24 cellular contexts compared by ENCODE assay signal in the genomic region with DNA sequence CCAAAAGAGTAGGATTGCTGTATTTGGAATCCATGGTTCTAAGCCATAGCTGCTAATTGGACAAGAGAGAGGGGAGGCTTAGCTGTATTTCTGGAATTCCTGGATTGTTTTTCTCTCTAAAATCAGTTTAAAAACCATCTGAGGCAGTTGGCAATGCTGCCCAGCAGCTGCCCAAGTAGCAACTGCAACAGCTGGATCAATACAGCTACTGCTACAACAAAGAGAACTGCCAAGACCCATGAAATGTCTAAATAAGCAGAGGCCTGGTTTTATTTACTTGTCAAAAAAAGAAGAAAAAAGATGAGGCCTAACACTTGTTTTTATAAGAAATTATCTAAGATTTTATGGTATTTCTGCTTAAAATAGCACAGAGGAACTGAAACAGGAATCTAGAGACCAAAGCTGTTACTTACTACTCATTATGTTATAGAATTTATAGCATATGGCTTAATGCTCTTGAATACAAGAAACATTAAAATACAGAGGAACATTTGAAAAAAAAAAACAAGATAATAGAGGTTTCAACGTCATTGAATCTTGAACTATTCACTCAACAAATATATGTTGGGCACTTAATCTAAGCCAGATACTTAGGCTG. TPM values are rescaled to one million over a fixed set of nuclear protein-coding genes. Genes with fewer than 3 reads are reported as not detected.
DNase-seq lines count a peak whose midpoint lies in the region; ATAC-seq and TF ChIP-seq lines count a peak whose summit lies in the region.
"Had no signal": no experiment of that assay in that cellular context is flagged by ENCODE, and none has a peak within 500 bp of the region (broad histone marks: within the 10 kb centered on the region; RNA-seq: fewer than 3 reads in every experiment).

No MANE protein-coding gene starts in this region.

- H3K9me3 Mint-ChIP-seq in osteocyte (ENCODE audit: unreplicated experiment) (no peaks in the 10 kb centered on the region), CD14-positive monocyte (peaks cover 0 to 5% (median 2%) of the 10 kb centered on the region in 7 donors), T-cell (no peaks in the 10 kb centered on the region)
- H3K9me3 Mint-ChIP-seq: endodermal cell had no signal

- H3K27ac ChIP-seq in MM.1S (ENCODE audit: low read length), result peak overlapping the region; percentile 27; the same call in 1 of the 2 replicates
- peak overlapping the region; percentile 59 for H3K27ac ChIP-seq in SJCRH30
- H3K27ac ChIP-seq: brain microvascular endothelial cell had no signal

- H3K4me1 Mint-ChIP-seq in osteocyte (ENCODE audit: unreplicated experiment) (peaks cover 75% of the 10 kb centered on the region), CD14-positive monocyte (peaks cover 16% of the 10 kb centered on the region), T-cell (no peaks in the 10 kb centered on the region)
- H3K4me1 Mint-ChIP-seq: endodermal cell had no signal

- DNase-seq in COLO668 (lab: John Stamatoyannopoulos, UW; ENCODE audit: unreplicated experiment) (peak; percentile 18), MM.1S (peak; percentile 13), SJCRH30 (peak; percentile 96 to 99), osteocyte (ENCODE audit: extremely low spot score, unreplicated experiment) (no peak), SKM-1 treated with dmso at 0.1 percent for 144 hours (lab: John Stamatoyannopoulos, UW; ENCODE audit: unreplicated experiment) (no peak), CD14-positive monocyte (ENCODE audit: low spot score) (no peak), T-cell (no peak)
- DNase-seq: activated CD4-positive, alpha-beta T cell treated with anti-CD3 and anti-CD28 coated beads, Interleukin-2, amount 50 U/mL, for 4 hours; activated CD8-positive, alpha-beta memory T cell treated with anti-CD3 and anti-CD28 coated beads, Interleukin-2, amount 50 U/mL, for 48 hours; brain microvascular endothelial cell; COR-L47; DND-41; endodermal cell; Karpas-422; NCI-H1436 treated with DMSO at 0.1 percent for 48 hours; NCI-H774; stimulated activated CD4-positive, alpha-beta T cell treated with anti-CD3 and anti-CD28 coated beads, Interleukin-2, amount 100 ng/mL, for 48 hours; stimulated activated naive CD4-positive, alpha-beta T cell treated with Interleukin-2 at 50 U/mL for 16 hours; T-helper 2 cell had no signal

- CTCF ChIA-PET in T-cell (lab: Charles Lee), result interaction anchor here (0.6 to 0.7 kb wide), 2 partner anchors 14 to 616 kb away, joined by 3 to 6 read pairs; no protein-coding TSS in a partner anchor

- no peaks in the 10 kb centered on the region for H3K36me3 ChIP-seq in MM.1S (replicated peaks; ENCODE audit: insufficient read depth, low read length)
- H3K36me3 ChIP-seq in SJCRH30, result no peaks in the 10 kb centered on the region
- H3K36me3 ChIP-seq: brain microvascular endothelial cell had no signal

- POLR2A ChIA-PET in T-cell (lab: Charles Lee), result interaction anchor here in 1 of 2 donors (0.8 kb wide), 1 partner anchor 13 kb away, joined by 5 read pairs; no protein-coding TSS in a partner anchor

- H3K9ac ChIP-seq in MM.1S (ENCODE audit: low read length), result no peak overlapping the region

- ATAC-seq in T-cell (replicated peaks in 1 of 4), result no peak
- ATAC-seq: Panc1 had no signal

- H3F3A ChIP-seq in MM.1S (ENCODE audit: insufficient read depth, low read length), result no peaks in the 10 kb centered on the region

- H3K4me3 ChIP-seq in MM.1S (ENCODE audit: low read length), result no peak overlapping the region
- H3K4me3 ChIP-seq in SJCRH30, result no peak overlapping the region
- H3K4me3 ChIP-seq: lung, smooth muscle cell had no signal

- no peaks in the 10 kb centered on the region for H4K20me1 ChIP-seq in MM.1S (ENCODE audit: insufficient read depth, low read length)

- H3K27me3 Mint-ChIP-seq in osteocyte (ENCODE audit: unreplicated experiment) (no peaks in the 10 kb centered on the region), CD14-positive monocyte (ENCODE audit: low read depth in 3 of 3) (no peaks in the 10 kb centered on the region), T-cell (peaks cover 0 to 8% of the 10 kb centered on the region in 2 donors)

- H3K36me3 Mint-ChIP-seq in osteocyte (ENCODE audit: unreplicated experiment), result peaks cover 6% of the 10 kb centered on the region
- no peaks in the 10 kb centered on the region for H3K36me3 Mint-ChIP-seq in CD14-positive monocyte
- H3K36me3 Mint-ChIP-seq in T-cell, result no peaks in the 10 kb centered on the region

- intact Hi-C loops in CD14-positive monocyte (cut with micrococcal nuclease), result no loop called here

- H3K27ac Mint-ChIP-seq in osteocyte (ENCODE audit: unreplicated experiment) (peak overlapping the region; percentile 91), CD14-positive monocyte (no peak overlapping the region), T-cell (no peak overlapping the region)
- H3K27ac Mint-ChIP-seq: endodermal cell had no signal

- H3K9me3 ChIP-seq in MM.1S (replicated peaks; ENCODE audit: insufficient read depth, low read length), result no peaks in the 10 kb centered on the region
- H3K9me3 ChIP-seq in SJCRH30 (replicated peaks), result no peaks in the 10 kb centered on the region; the same call in 1 of the 2 replicates

- H3K4me2 ChIP-seq in MM.1S (ENCODE audit: low read depth, low read length), result peak overlapping the region; percentile 12; the same call in 1 of the 2 replicates
- H3K4me2 ChIP-seq: smooth muscle cell had no signal

- no peaks in the 10 kb centered on the region for H3K9me2 ChIP-seq in MM.1S (replicated peaks; ENCODE audit: insufficient read depth, low read length)

- H3K27me3 ChIP-seq in MM.1S (replicated peaks; ENCODE audit: insufficient read depth, low read length), result no peaks in the 10 kb centered on the region
- no peaks in the 10 kb centered on the region for H3K27me3 ChIP-seq in SJCRH30
- H3K27me3 ChIP-seq: brain microvascular endothelial cell had no signal

- H2AFZ ChIP-seq in MM.1S (ENCODE audit: low read length), result 0 out of 2 replicates have a peak overlapping the region, but pooled peaks have one; percentile 6

- no peaks in the 10 kb centered on the region for H3K79me2 ChIP-seq in MM.1S (ENCODE audit: low read length)

- H3K4me3 Mint-ChIP-seq in osteocyte (ENCODE audit: unreplicated experiment) (no peak overlapping the region), CD14-positive monocyte (no peak overlapping the region), T-cell (no peak overlapping the region)
- H3K4me3 Mint-ChIP-seq: endodermal cell had no signal

- peaks cover 26% of the 10 kb centered on the region for H3K4me1 ChIP-seq in MM.1S (ENCODE audit: low read length)
- peaks cover 49% of the 10 kb centered on the region for H3K4me1 ChIP-seq in SJCRH30

- TF ChIP-seq CTCF in MM.1S (IDR thresholded peaks at IDR 0.05; ENCODE audit: low read length) (no peak), osteocyte (IDR thresholded peaks at IDR 0.05) (no peak), CD14-positive monocyte (IDR thresholded peaks at IDR 0.05) (no peak)

RNA-seq across cellular contexts. Expression of a gene that starts 39.1 kb away (rescaled TPM):
- 5.0 and 7.0 TPM in 2 replicates for total RNA-seq in SJCRH30 (2014; rRNA removed; shearing (Covaris generic))
- total RNA-seq in osteocyte (46.8 and 51.2 TPM in 2 replicates), T-cell (not detected)
- polyA plus RNA-seq in CD14-positive monocyte, result not detected
- total RNA-seq: kidney epithelial cell, pulmonary artery endothelial cell, smooth muscle cell had no signal
- polyA plus RNA-seq: lung, smooth muscle cell had no signal

Comparison
In these comparisons a context has a peak if more than half of its experiments do, and no peak if none do; other contexts are left out.
1. DNase-seq: peak in COLO668 (single experiment), MM.1S (single experiment) and SJCRH30 (2 of 2); none in osteocyte (single experiment), SKM-1 treated with dmso at 0.1 percent for 144 hours (single experiment), CD14-positive monocyte (single experiment) and T-cell (0 of 34).